In the genomic region with DNA sequence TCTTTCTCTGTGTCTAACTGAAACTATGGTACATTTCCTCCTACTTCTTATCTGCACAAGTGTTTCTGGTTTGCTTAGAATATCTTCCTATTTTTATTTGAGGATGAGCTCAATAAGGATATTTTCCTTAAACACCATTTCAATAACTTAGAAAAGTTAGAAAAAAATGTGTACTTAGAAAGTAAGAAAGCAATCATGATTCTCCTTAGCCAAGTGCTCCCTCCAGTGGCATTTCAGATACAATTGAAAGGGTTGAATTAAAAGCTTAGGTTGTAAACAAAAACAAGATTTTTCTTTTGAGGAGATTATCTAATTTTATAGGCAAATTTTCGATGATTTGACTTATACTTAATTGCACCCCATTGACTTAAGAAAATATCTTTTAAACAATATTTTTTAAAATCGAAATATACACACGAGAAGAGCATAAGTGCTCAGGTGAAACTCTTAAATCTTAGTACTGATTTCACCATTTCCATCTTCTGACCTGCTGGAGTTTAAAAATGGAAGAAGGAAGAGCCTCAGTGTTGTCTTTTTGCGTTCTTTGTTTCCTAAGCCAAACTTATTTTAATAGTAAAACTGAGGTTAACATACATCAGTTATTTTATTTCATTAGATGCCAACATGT, we compare ENCODE assay signal across 8 cellular contexts. TPM values are rescaled to one million over a fixed set of nuclear protein-coding genes. Genes with fewer than 3 reads are reported as not detected.
DNase-seq lines count a peak whose midpoint lies in the region; ATAC-seq and TF ChIP-seq lines count a peak whose summit lies in the region.

No MANE protein-coding gene starts in this region.

- POLR2A ChIA-PET in OCI-LY7 (lab: Charles Lee) = interaction anchor here (1.5 kb wide), 1 partner anchor 145 kb away, joined by 4 read pairs; no protein-coding TSS in a partner anchor

- no peaks in the 10 kb centered on the region for H3K9me3 ChIP-seq in OCI-LY7 (ENCODE audit: low read length)
- H3K9me3 ChIP-seq in mucosa of descending colon = no peaks in the 10 kb centered on the region

- no peaks in the 10 kb centered on the region for H3K36me3 ChIP-seq in OCI-LY7 (ENCODE audit: insufficient read depth, low read length)
- H3K36me3 ChIP-seq in mucosa of descending colon (ENCODE audit: low read depth) = no peaks in the 10 kb centered on the region

- no peaks in the 10 kb centered on the region for H3K79me2 ChIP-seq in OCI-LY7 (ENCODE audit: insufficient read depth, low read depth, low read length)

- H3K27ac Mint-ChIP-seq in HFFc6 = no peak overlapping the region

- H3K27me3 Mint-ChIP-seq in HFFc6 (ENCODE audit: insufficient read depth) = peaks cover 3% of the 10 kb centered on the region

- no peaks in the 10 kb centered on the region for H4K20me1 ChIP-seq in OCI-LY7 (ENCODE audit: insufficient read depth, low read length)

- intact Hi-C loops in OCI-LY7 (cut with micrococcal nuclease; ENCODE audit: unreplicated experiment) (loop anchor here (1.0 kb wide), 1 partner anchor 146 kb away; no protein-coding TSS in a partner anchor), mucosa of descending colon (cut with DNase I, micrococcal nuclease) (loop anchor here in 1 of 2 donors (5.0 kb wide), 1 partner anchor 145 kb away; no protein-coding TSS in a partner anchor)

- H3K4me3 Mint-ChIP-seq in HFFc6 = no peak overlapping the region

- H3K9me3 Mint-ChIP-seq in HFFc6 = no peaks in the 10 kb centered on the region

- no peaks in the 10 kb centered on the region for H3K9me2 ChIP-seq in OCI-LY7 (ENCODE audit: insufficient read depth, low read length)

- TF ChIP-seq CTCF in HFFc6 (IDR thresholded peaks at IDR 0.05) (peak; percentile 84), OCI-LY7 (conservative IDR thresholded peaks at IDR 0.05; ENCODE audit: low read length) (peak; percentile 70), coronary artery (IDR thresholded peaks at IDR 0.05) (peak; percentile 58), mucosa of descending colon (IDR thresholded peaks at IDR 0.05) (peak; percentile 9)

- H3K4me2 ChIP-seq in OCI-LY7 (ENCODE audit: low read length) = no peak overlapping the region

- no TSS peak for BruUV-seq in OCI-LY7 (replicated peaks; lab: Mats Ljungman, UMichigan)

- H3K27ac ChIP-seq in OCI-LY7 (ENCODE audit: low read depth, low read length, poor library complexity, severe bottlenecking) (no peak overlapping the region), coronary artery (no peak overlapping the region)

- no peaks in the 10 kb centered on the region for H3K4me1 ChIP-seq in OCI-LY7 (ENCODE audit: insufficient read depth, low read length, poor library complexity, severe bottlenecking)
- no peaks in the 10 kb centered on the region for H3K4me1 ChIP-seq in mucosa of descending colon (ENCODE audit: low read depth)

- H3K4me1 Mint-ChIP-seq in HFFc6 (ENCODE audit: low read depth) = peaks cover 8% of the 10 kb centered on the region

- peak; percentile 8 for DNase-seq in DMS153 (lab: John Stamatoyannopoulos, UW)
- DNase-seq in HFFc6 = peak; percentile 58
- peak; percentile 19 for DNase-seq in OCI-LY7 (ENCODE audit: low spot score)
- no peak for DNase-seq in coronary artery (ENCODE audit: low spot score)
- peak in 1 of 3 donors; percentile 71 for DNase-seq in mucosa of descending colon
- no peak for DNase-seq in T-helper 9 cell

- H3K36me3 Mint-ChIP-seq in HFFc6 (ENCODE audit: low read depth) = no peaks in the 10 kb centered on the region

- H2AFZ ChIP-seq in OCI-LY7 (ENCODE audit: low read length) = no peak overlapping the region

- ATAC-seq in mucosa of descending colon (peak; percentile 40), GM21786 (IDR thresholded peaks at IDR 0.05; ENCODE audit: unreplicated experiment) (no peak), HG02588 (IDR thresholded peaks at IDR 0.05; ENCODE audit: unreplicated experiment) (no peak)

- CTCF ChIA-PET in OCI-LY7 (lab: Charles Lee; ENCODE audit: unreplicated experiment) = no interaction called here

- no peak overlapping the region for H3K4me3 ChIP-seq in OCI-LY7 (ENCODE audit: low read depth, low read length, poor library complexity, severe bottlenecking)
- H3K4me3 ChIP-seq in coronary artery = no peak overlapping the region
- H3K4me3 ChIP-seq in mucosa of descending colon = no peak overlapping the region

RNA-seq across cellular contexts. Expression of gene C18orf63, which starts 26.9 kb away (rescaled TPM):
- total RNA-seq in HFFc6 (2021; fragmentation: NEBNext Ultra II Directional; extraction: Animal tissue kit (Norgen Biotek cat#: 25700)) = not detected
- not detected in 2 replicates for total RNA-seq in OCI-LY7 (2014; rRNA removed; shearing (Covaris generic))
- total RNA-seq in OCI-LY7 (2022) = not detected in 2 replicates
- not detected for total RNA-seq in mucosa of descending colon

RNA-seq across cellular contexts. Expression of gene CYB5A, which starts 50.8 kb away (rescaled TPM):
- total RNA-seq in HFFc6 (2021; fragmentation: NEBNext Ultra II Directional; extraction: Animal tissue kit (Norgen Biotek cat#: 25700)) = 10 to 100 TPM; 60.4 to 83.3 (median 69.1) TPM
- not detected in 2 replicates for total RNA-seq in OCI-LY7 (2014; rRNA removed; shearing (Covaris generic))
- total RNA-seq in OCI-LY7 (2022) (not detected in 2 replicates), mucosa of descending colon (100 to 1,000 TPM; 123 to 183 (median 126) TPM)

Comparison
In these comparisons a context has a peak if more than half of its experiments do, and no peak if none do; other contexts are left out.
1. DNase-seq: peak in DMS153 (single experiment), HFFc6 (single experiment) and OCI-LY7 (single experiment); none in coronary artery (single experiment) and T-helper 9 cell (single experiment).
2. CTCF ChIP-seq: peak in every context shown above with its lines; median percentile 84 in HFFc6; 70 in OCI-LY7; 58 in coronary artery; 9 in mucosa of descending colon.
3. RNA of gene CYB5A, which starts 50.8 kb away (total RNA-seq): 123 to 183 TPM in mucosa of descending colon and 60.4 to 83.3 TPM in HFFc6; not detected in OCI-LY7; every median in the first group is over 10 times any median in the second.